Comparison of ENCODE assay signal across 8 cellular contexts in genomic region chr14:103630364-103631108, GRCh38. TPM values are rescaled to one million over a fixed set of nuclear protein-coding genes. Genes with fewer than 3 reads are reported as not detected.
A peak's percentile ranks its signal among the peaks of the same experiment; 100 is the strongest.
DNase-seq lines count a peak whose midpoint lies in the region; ATAC-seq and TF ChIP-seq lines count a peak whose summit lies in the region.

No MANE protein-coding gene starts in this region.

- no peak overlapping the region for H2BK120ac ChIP-seq in trophoblast cell (ENCODE audit: insufficient read depth, low read length, poor library complexity)

- peaks cover 5 to 8% of the 10 kb centered on the region in 2 experiments for H3K36me3 ChIP-seq in trophoblast cell (ENCODE audit: control insufficient read depth in 1 of 2, insufficient read depth in 2 of 2, low read length in 2 of 2)

- H3K9me3 ChIP-seq in trophoblast cell (ENCODE audit: insufficient read depth, low read depth, low read length), result no peaks in the 10 kb centered on the region

- H2AFZ ChIP-seq in trophoblast cell (ENCODE audit: insufficient read depth, low read length, poor library complexity), result no peak overlapping the region

- no peak overlapping the region for H3K27ac ChIP-seq in trophoblast cell (ENCODE audit: low read depth, low read length)

- H3K4me2 ChIP-seq in trophoblast cell (ENCODE audit: low read length), result peak overlapping the region; percentile 24

- no peak overlapping the region for H3K14ac ChIP-seq in trophoblast cell (ENCODE audit: low read length)

- H3K4me3 ChIP-seq in epithelial cell of proximal tubule (ENCODE audit: low read depth, low read length), result peak overlapping the region; percentile 79
- no peak overlapping the region for H3K4me3 ChIP-seq in trophoblast cell (ENCODE audit: low read depth, low read length)

- WGBS in trophoblast cell (ENCODE audit: extremely low coverage, insufficient coverage, insufficient read length), result no CpG with 5 or more reads among the region's 5 CpGs

- DNase-seq in GM03348 (ENCODE audit: low spot score) (peak; percentile 52), RKO (ENCODE audit: low spot score) (peak; percentile 39), epithelial cell of proximal tubule (ENCODE audit: low read depth) (no peak), trophoblast cell (peak; percentile 14 to 64), inferior parietal cortex (ENCODE audit: extremely low spot score) (no peak), NCI-H226 (no peak)

- H3K79me2 ChIP-seq in trophoblast cell (ENCODE audit: control insufficient read depth, insufficient read depth, low read length, poor library complexity), result peaks cover 28% of the 10 kb centered on the region

- no peak overlapping the region for H4K91ac ChIP-seq in trophoblast cell (ENCODE audit: low read depth, low read length)

- H4K12ac ChIP-seq in trophoblast cell (ENCODE audit: low read depth, low read length), result no peak overlapping the region

- H3K27me3 ChIP-seq in trophoblast cell (ENCODE audit: insufficient read depth, low read length), result no peaks in the 10 kb centered on the region

- no peak overlapping the region for H2AK5ac ChIP-seq in trophoblast cell (ENCODE audit: low read length)

- H3K9ac ChIP-seq in trophoblast cell (ENCODE audit: low read length), result no peak overlapping the region

- no peak overlapping the region for H4K8ac ChIP-seq in trophoblast cell (ENCODE audit: low read depth, low read length)

- no peak overlapping the region for H2BK12ac ChIP-seq in trophoblast cell (ENCODE audit: low read length)

- H3K4me1 ChIP-seq in trophoblast cell (ENCODE audit: control insufficient read depth in 1 of 2, insufficient read depth in 2 of 2, low read length in 2 of 2), result peaks cover 9 to 12% of the 10 kb centered on the region in 2 experiments

- H3K4ac ChIP-seq in trophoblast cell (ENCODE audit: low read depth, low read length), result peak overlapping the region; percentile 94

- H2BK5ac ChIP-seq in trophoblast cell (ENCODE audit: low read depth, low read length, poor library complexity), result no peak overlapping the region

- H3K18ac ChIP-seq in trophoblast cell (ENCODE audit: low read length), result no peak overlapping the region

- H3K79me1 ChIP-seq in trophoblast cell (ENCODE audit: low read length), result peaks cover 17% of the 10 kb centered on the region

- ATAC-seq in HG02610 (IDR thresholded peaks at IDR 0.05; ENCODE audit: unreplicated experiment), result no peak
- no peak for ATAC-seq in HG03432 (IDR thresholded peaks at IDR 0.05; ENCODE audit: unreplicated experiment)

- H3K23ac ChIP-seq in trophoblast cell (ENCODE audit: low read length), result no peak overlapping the region

- TF ChIP-seq CTCF in epithelial cell of proximal tubule (conservative IDR thresholded peaks at IDR 0.05; ENCODE audit: low read depth, low read length), result no peak

RNA-seq across cellular contexts. Expression of gene KLC1, which starts 1.5 kb away (rescaled TPM):
- total RNA-seq in epithelial cell of proximal tubule, result 170 and 178 TPM in 2 replicates
- polyA plus RNA-seq in trophoblast cell (2013), result 105 TPM in 2 replicates

Comparison
In these comparisons a context has a peak if more than half of its experiments do, and no peak if none do; other contexts are left out.
1. DNase-seq: peak in GM03348 (single experiment), RKO (single experiment) and trophoblast cell (2 of 2); none in epithelial cell of proximal tubule (single experiment), inferior parietal cortex (single experiment) and NCI-H226 (single experiment).